In the genomic region with DNA sequence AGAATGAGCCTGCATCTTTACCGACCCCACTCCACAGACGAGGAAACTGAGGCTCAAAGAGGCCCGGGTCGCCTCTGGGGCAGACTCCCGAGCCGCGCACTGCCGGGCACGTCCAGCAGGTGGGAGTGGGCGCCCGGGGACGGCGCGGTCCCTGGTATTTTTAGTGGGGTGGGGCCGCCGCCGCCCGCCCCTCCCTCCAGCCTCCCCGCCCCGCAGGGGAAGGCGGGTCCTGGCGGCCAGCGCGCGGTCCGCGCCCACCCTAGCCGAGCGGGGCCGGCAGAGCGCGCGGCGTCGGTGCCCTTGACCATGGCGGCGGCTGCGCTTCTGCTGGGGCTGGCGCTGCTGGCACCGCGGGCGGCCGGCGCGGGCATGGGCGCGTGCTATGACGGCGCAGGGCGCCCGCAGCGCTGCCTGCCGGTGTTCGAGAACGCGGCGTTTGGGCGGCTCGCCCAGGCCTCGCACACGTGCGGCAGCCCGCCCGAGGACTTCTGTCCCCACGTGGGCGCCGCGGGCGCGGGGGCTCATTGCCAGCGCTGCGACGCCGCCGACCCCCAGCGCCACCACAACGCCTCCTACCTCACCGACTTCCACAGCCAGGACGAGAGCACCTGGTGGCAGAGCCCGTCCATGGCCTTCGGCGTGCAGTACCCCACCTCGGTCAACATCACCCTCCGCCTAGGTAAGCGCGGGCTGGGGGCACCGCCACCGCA, we compare ENCODE assay signal across 1 cellular context.
TF ChIP-seq lines count a peak whose summit lies in the region.

A gene (plus strand): TSS at position 266 of the 710 bp plus-strand sequence. CDS start 41 bp downstream, at position 307.

TF ChIP-seq in WTC11, 78 proteins besides CTCF, POLR2A, EP300 and RAD21 (continued from another document):
- TF ChIP-seq, protein P1, sequence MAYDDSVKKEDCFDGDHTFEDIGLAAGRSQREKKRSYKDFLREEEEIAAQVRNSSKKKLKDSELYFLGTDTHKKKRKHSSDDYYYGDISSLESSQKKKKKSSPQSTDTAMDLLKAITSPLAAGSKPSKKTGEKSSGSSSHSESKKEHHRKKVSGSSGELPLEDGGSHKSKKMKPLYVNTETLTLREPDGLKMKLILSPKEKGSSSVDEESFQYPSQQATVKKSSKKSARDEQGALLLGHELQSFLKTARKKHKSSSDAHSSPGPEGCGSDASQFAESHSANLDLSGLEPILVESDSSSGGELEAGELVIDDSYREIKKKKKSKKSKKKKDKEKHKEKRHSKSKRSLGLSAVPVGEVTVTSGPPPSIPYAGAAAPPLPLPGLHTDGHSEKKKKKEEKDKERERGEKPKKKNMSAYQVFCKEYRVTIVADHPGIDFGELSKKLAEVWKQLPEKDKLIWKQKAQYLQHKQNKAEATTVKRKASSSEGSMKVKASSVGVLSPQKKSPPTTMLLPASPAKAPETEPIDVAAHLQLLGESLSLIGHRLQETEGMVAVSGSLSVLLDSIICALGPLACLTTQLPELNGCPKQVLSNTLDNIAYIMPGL (CRISPR knock-in tag; IDR thresholded peaks at IDR 0.05) = no peak; the same call in 1 of the 2 replicates
- peak; percentile 89; the same call in 1 of the 2 replicates for TF ChIP-seq RELA (CRISPR knock-in tag; IDR thresholded peaks at IDR 0.05; ENCODE audit: borderline replicate concordance)
- TF ChIP-seq, protein P2, sequence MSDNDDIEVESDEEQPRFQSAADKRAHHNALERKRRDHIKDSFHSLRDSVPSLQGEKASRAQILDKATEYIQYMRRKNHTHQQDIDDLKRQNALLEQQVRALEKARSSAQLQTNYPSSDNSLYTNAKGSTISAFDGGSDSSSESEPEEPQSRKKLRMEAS (CRISPR knock-in tag; IDR thresholded peaks at IDR 0.05) = peak; percentile 91
- TF ChIP-seq, protein P3, sequence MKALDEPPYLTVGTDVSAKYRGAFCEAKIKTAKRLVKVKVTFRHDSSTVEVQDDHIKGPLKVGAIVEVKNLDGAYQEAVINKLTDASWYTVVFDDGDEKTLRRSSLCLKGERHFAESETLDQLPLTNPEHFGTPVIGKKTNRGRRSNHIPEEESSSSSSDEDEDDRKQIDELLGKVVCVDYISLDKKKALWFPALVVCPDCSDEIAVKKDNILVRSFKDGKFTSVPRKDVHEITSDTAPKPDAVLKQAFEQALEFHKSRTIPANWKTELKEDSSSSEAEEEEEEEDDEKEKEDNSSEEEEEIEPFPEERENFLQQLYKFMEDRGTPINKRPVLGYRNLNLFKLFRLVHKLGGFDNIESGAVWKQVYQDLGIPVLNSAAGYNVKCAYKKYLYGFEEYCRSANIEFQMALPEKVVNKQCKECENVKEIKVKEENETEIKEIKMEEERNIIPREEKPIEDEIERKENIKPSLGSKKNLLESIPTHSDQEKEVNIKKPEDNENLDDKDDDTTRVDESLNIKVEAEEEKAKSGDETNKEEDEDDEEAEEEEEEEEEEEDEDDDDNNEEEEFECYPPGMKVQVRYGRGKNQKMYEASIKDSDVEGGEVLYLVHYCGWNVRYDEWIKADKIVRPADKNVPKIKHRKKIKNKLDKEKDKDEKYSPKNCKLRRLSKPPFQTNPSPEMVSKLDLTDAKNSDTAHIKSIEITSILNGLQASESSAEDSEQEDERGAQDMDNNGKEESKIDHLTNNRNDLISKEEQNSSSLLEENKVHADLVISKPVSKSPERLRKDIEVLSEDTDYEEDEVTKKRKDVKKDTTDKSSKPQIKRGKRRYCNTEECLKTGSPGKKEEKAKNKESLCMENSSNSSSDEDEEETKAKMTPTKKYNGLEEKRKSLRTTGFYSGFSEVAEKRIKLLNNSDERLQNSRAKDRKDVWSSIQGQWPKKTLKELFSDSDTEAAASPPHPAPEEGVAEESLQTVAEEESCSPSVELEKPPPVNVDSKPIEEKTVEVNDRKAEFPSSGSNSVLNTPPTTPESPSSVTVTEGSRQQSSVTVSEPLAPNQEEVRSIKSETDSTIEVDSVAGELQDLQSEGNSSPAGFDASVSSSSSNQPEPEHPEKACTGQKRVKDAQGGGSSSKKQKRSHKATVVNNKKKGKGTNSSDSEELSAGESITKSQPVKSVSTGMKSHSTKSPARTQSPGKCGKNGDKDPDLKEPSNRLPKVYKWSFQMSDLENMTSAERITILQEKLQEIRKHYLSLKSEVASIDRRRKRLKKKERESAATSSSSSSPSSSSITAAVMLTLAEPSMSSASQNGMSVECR (CRISPR knock-in tag; IDR thresholded peaks at IDR 0.05; ENCODE audit: borderline replicate concordance) = peak; percentile 41; the same call in 1 of the 2 replicates
- TF ChIP-seq, protein P4, sequence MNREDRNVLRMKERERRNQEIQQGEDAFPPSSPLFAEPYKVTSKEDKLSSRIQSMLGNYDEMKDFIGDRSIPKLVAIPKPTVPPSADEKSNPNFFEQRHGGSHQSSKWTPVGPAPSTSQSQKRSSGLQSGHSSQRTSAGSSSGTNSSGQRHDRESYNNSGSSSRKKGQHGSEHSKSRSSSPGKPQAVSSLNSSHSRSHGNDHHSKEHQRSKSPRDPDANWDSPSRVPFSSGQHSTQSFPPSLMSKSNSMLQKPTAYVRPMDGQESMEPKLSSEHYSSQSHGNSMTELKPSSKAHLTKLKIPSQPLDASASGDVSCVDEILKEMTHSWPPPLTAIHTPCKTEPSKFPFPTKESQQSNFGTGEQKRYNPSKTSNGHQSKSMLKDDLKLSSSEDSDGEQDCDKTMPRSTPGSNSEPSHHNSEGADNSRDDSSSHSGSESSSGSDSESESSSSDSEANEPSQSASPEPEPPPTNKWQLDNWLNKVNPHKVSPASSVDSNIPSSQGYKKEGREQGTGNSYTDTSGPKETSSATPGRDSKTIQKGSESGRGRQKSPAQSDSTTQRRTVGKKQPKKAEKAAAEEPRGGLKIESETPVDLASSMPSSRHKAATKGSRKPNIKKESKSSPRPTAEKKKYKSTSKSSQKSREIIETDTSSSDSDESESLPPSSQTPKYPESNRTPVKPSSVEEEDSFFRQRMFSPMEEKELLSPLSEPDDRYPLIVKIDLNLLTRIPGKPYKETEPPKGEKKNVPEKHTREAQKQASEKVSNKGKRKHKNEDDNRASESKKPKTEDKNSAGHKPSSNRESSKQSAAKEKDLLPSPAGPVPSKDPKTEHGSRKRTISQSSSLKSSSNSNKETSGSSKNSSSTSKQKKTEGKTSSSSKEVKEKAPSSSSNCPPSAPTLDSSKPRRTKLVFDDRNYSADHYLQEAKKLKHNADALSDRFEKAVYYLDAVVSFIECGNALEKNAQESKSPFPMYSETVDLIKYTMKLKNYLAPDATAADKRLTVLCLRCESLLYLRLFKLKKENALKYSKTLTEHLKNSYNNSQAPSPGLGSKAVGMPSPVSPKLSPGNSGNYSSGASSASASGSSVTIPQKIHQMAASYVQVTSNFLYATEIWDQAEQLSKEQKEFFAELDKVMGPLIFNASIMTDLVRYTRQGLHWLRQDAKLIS (CRISPR knock-in tag; IDR thresholded peaks at IDR 0.05; ENCODE audit: borderline replicate concordance) = no peak
- no peak for TF ChIP-seq JAZF1 (CRISPR knock-in tag; IDR thresholded peaks at IDR 0.05)
- peak; percentile 89; the same call in 1 of the 2 replicates for TF ChIP-seq ESRRA (CRISPR knock-in tag; IDR thresholded peaks at IDR 0.05; ENCODE audit: borderline replicate concordance)
- TF ChIP-seq MYBL2 (CRISPR knock-in tag; IDR thresholded peaks at IDR 0.05) = no peak
- 0 out of 2 replicates have a peak, but pooled peaks have one; percentile 35 for TF ChIP-seq CREB1 (CRISPR knock-in tag; IDR thresholded peaks at IDR 0.05)
- peak; percentile 74; the same call in 1 of the 2 replicates for TF ChIP-seq NFE2L1 (CRISPR knock-in tag; IDR thresholded peaks at IDR 0.05)
- TF ChIP-seq TCF7 (CRISPR knock-in tag; IDR thresholded peaks at IDR 0.05; ENCODE audit: low read depth) = peak; percentile 90; the same call in 1 of the 2 replicates
- 0 out of 2 replicates have a peak, but pooled peaks have one; percentile 17 for TF ChIP-seq NFYB (CRISPR knock-in tag; conservative IDR thresholded peaks at IDR 0.05; ENCODE audit: low read depth)
- TF ChIP-seq, protein P5, sequence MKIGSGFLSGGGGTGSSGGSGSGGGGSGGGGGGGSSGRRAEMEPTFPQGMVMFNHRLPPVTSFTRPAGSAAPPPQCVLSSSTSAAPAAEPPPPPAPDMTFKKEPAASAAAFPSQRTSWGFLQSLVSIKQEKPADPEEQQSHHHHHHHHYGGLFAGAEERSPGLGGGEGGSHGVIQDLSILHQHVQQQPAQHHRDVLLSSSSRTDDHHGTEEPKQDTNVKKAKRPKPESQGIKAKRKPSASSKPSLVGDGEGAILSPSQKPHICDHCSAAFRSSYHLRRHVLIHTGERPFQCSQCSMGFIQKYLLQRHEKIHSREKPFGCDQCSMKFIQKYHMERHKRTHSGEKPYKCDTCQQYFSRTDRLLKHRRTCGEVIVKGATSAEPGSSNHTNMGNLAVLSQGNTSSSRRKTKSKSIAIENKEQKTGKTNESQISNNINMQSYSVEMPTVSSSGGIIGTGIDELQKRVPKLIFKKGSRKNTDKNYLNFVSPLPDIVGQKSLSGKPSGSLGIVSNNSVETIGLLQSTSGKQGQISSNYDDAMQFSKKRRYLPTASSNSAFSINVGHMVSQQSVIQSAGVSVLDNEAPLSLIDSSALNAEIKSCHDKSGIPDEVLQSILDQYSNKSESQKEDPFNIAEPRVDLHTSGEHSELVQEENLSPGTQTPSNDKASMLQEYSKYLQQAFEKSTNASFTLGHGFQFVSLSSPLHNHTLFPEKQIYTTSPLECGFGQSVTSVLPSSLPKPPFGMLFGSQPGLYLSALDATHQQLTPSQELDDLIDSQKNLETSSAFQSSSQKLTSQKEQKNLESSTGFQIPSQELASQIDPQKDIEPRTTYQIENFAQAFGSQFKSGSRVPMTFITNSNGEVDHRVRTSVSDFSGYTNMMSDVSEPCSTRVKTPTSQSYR (CRISPR knock-in tag; IDR thresholded peaks at IDR 0.05) = peak; percentile 78; the same call in 1 of the 2 replicates
- TF ChIP-seq SP1 (CRISPR knock-in tag; conservative IDR thresholded peaks at IDR 0.05) = peak; percentile 67
- TF ChIP-seq, protein P6, sequence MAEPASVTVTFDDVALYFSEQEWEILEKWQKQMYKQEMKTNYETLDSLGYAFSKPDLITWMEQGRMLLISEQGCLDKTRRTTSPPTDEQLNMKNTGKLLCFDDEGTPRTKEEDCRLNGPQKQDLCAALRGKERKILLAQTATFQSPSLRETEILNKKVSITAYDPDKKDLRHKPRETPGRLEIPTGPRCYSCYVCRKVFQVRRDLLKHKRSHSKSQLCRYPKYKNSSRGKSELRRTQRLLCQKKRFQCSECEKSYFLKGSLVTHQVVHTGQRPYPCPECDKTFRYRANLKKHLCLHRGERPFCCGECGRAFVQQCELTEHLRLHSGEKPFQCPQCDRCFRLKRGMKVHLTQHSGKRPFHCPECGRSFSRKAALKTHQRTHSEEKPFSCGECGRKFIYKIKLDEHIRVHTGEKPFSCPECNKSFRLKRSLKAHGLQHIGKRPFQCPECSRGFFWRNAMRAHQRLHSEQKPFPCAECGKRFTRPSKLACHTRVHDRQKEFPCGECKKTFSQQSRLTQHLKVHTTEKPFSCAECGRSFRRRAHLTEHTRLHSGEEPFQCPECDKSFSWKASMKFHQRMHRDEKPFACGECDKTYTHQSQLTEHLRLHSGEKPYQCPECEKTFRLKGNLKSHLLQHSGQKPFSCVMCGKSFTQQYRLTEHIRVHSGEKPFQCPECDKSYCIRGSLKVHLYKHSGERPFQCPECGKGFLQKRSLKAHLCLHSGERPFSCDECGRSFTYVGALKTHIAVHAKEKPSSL (CRISPR knock-in tag; conservative IDR thresholded peaks at IDR 0.05) = no peak
- TF ChIP-seq, protein P7, sequence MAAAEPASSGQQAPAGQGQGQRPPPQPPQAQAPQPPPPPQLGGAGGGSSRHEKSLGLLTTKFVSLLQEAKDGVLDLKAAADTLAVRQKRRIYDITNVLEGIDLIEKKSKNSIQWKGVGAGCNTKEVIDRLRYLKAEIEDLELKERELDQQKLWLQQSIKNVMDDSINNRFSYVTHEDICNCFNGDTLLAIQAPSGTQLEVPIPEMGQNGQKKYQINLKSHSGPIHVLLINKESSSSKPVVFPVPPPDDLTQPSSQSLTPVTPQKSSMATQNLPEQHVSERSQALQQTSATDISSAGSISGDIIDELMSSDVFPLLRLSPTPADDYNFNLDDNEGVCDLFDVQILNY (CRISPR knock-in tag; IDR thresholded peaks at IDR 0.05) = peak; percentile 63; the same call in 1 of the 2 replicates
- TF ChIP-seq CREM (CRISPR knock-in tag; IDR thresholded peaks at IDR 0.05) = peak; percentile 30; the same call in 1 of the 2 replicates
- TF ChIP-seq, protein P8, sequence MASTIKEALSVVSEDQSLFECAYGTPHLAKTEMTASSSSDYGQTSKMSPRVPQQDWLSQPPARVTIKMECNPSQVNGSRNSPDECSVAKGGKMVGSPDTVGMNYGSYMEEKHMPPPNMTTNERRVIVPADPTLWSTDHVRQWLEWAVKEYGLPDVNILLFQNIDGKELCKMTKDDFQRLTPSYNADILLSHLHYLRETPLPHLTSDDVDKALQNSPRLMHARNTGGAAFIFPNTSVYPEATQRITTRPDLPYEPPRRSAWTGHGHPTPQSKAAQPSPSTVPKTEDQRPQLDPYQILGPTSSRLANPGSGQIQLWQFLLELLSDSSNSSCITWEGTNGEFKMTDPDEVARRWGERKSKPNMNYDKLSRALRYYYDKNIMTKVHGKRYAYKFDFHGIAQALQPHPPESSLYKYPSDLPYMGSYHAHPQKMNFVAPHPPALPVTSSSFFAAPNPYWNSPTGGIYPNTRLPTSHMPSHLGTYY (CRISPR knock-in tag; IDR thresholded peaks at IDR 0.05) = no peak
- TF ChIP-seq OVOL2 (CRISPR knock-in tag; IDR thresholded peaks at IDR 0.05; ENCODE audit: borderline replicate concordance) = no peak
